ENCODE assay signal across 13 cellular contexts in genomic region chr3:78737988-78738387, GRCh38.
DNase-seq lines count a peak whose midpoint lies in the region; ATAC-seq and TF ChIP-seq lines count a peak whose summit lies in the region.
"Had no signal": no experiment of that assay in that cellular context is flagged by ENCODE, and none has a peak within 500 bp of the region (broad histone marks: within the 10 kb centered on the region; RNA-seq: fewer than 3 reads in every experiment).

No MANE protein-coding gene starts in this region.

- H3K4me3 ChIP-seq in GM23338 (no peak overlapping the region), endodermal cell (ENCODE audit: low read length) (no peak overlapping the region), osteoblast (ENCODE audit: insufficient read depth, low read length) (no peak overlapping the region)

- H3K27ac Mint-ChIP-seq in GM23338 (peak overlapping the region; percentile 86), endodermal cell (peak overlapping the region; percentile 9)
- H3K27ac Mint-ChIP-seq: HFFc6; stimulated activated naive CD8-positive, alpha-beta T cell treated with anti-CD3 and anti-CD28 coated beads, Interleukin-15, Interleukin-2, amounts not matched to agents 100 ng/mL and 50 ng/mL, for 24 hours had no signal

- no peaks in the 10 kb centered on the region for H3K9me3 ChIP-seq in endodermal cell (ENCODE audit: control insufficient read depth, low read length)
- no peaks in the 10 kb centered on the region for H3K9me3 ChIP-seq in osteoblast (ENCODE audit: low read depth, low read length)

- H3K9ac ChIP-seq in endodermal cell (ENCODE audit: extremely low read depth, low read length, poor library complexity, severe bottlenecking) = no peak overlapping the region
- H3K9ac ChIP-seq: KMS-11 had no signal

- H3F3A ChIP-seq in GM23338 (replicated peaks; ENCODE audit: low read depth) = no peaks in the 10 kb centered on the region

- H3K27me3 Mint-ChIP-seq in GM23338 (ENCODE audit: insufficient read depth, low read depth, poor library complexity) (no peaks in the 10 kb centered on the region), endodermal cell (ENCODE audit: insufficient read depth) (no peaks in the 10 kb centered on the region)
- H3K27me3 Mint-ChIP-seq: central memory CD8-positive, alpha-beta T cell; stimulated activated naive CD8-positive, alpha-beta T cell treated with anti-CD3 and anti-CD28 coated beads, Interleukin-15, Interleukin-2, amounts not matched to agents 100 ng/mL and 50 ng/mL, for 24 hours had no signal

- H3K36me3 Mint-ChIP-seq in GM23338 (ENCODE audit: low read depth) (no peaks in the 10 kb centered on the region), endodermal cell (ENCODE audit: low read depth) (no peaks in the 10 kb centered on the region)

- peaks cover 12% of the 10 kb centered on the region for H3K4me1 ChIP-seq in GM23338 (ENCODE audit: insufficient read depth)
- no peaks in the 10 kb centered on the region for H3K4me1 ChIP-seq in endodermal cell (ENCODE audit: control insufficient read depth, insufficient read depth, low read length)
- peaks cover 17% of the 10 kb centered on the region for H3K4me1 ChIP-seq in osteoblast (ENCODE audit: insufficient read depth, low read length)

- H2AFZ ChIP-seq in GM23338 = no peak overlapping the region
- no peak overlapping the region for H2AFZ ChIP-seq in osteoblast (ENCODE audit: low read length)

- H3K9me3 Mint-ChIP-seq in GM23338 = no peaks in the 10 kb centered on the region
- no peaks in the 10 kb centered on the region for H3K9me3 Mint-ChIP-seq in endodermal cell
- H3K9me3 Mint-ChIP-seq: HFFc6 had no signal

- 89 to 93% methylated on average over 2 to 4 of the region's 5 CpGs for WGBS in endodermal cell (ENCODE audit: insufficient coverage in 1 of 2, insufficient read length in 1 of 2), 2 experiments

- TF ChIP-seq CTCF in GM23338 (conservative IDR thresholded peaks at IDR 0.05; ENCODE audit: low read depth in 2 of 2) = no peak
- TF ChIP-seq CTCF in endodermal cell (conservative IDR thresholded peaks at IDR 0.05) = no peak
- no peak for TF ChIP-seq CTCF in osteoblast (IDR thresholded peaks at IDR 0.05; ENCODE audit: extremely low read depth, low read depth, low read length)

- H4K20me1 ChIP-seq in GM23338 (replicated peaks; ENCODE audit: insufficient read depth) = no peaks in the 10 kb centered on the region
- H4K20me1 ChIP-seq in osteoblast (ENCODE audit: insufficient read depth, low read length) = no peaks in the 10 kb centered on the region

- H3K27ac ChIP-seq in GM23338 (ENCODE audit: low read depth) (no peak overlapping the region), endodermal cell (ENCODE audit: low read depth, low read length) (no peak overlapping the region), osteoblast (ENCODE audit: low read depth, low read length) (no peak overlapping the region)
- H3K27ac ChIP-seq: KMS-11 had no signal

- H3K36me3 ChIP-seq in GM23338 (ENCODE audit: insufficient read depth) = no peaks in the 10 kb centered on the region
- no peaks in the 10 kb centered on the region for H3K36me3 ChIP-seq in endodermal cell (ENCODE audit: control insufficient read depth, insufficient read depth, low read length)
- H3K36me3 ChIP-seq in osteoblast (ENCODE audit: insufficient read depth, low read length) = no peaks in the 10 kb centered on the region

- H3K9me2 ChIP-seq in GM23338 (ENCODE audit: insufficient read depth) = no peaks in the 10 kb centered on the region

- H3K4me1 Mint-ChIP-seq in GM23338 (peaks cover 25% of the 10 kb centered on the region), endodermal cell (no peaks in the 10 kb centered on the region)
- H3K4me1 Mint-ChIP-seq: central memory CD8-positive, alpha-beta T cell had no signal

- H3K79me2 ChIP-seq in GM23338 (replicated peaks; ENCODE audit: insufficient read depth) (no peaks in the 10 kb centered on the region), osteoblast (ENCODE audit: insufficient read depth, low read length) (no peaks in the 10 kb centered on the region)

- H3K27me3 ChIP-seq in GM23338 (ENCODE audit: insufficient read depth) (no peaks in the 10 kb centered on the region), endodermal cell (ENCODE audit: control insufficient read depth, insufficient read depth, low read length, poor library complexity, severe bottlenecking) (no peaks in the 10 kb centered on the region), osteoblast (ENCODE audit: insufficient read depth, low read length) (no peaks in the 10 kb centered on the region)

- DNase-seq in GM23338 (ENCODE audit: low spot score) (no peak), NCI-H524 (lab: John Stamatoyannopoulos, UW) (peak; percentile 90 to 97), endodermal cell (no peak), osteoblast (ENCODE audit: insufficient read length, low spot score, missing footprints) (no peak), SKM-1 treated with dmso at 0.1 percent for 144 hours (lab: John Stamatoyannopoulos, UW; ENCODE audit: unreplicated experiment) (no peak), DMS153 (lab: John Stamatoyannopoulos, UW) (no peak)
- DNase-seq: HFFc6; stimulated activated CD4-positive, alpha-beta T cell treated with anti-CD3 and anti-CD28 coated beads, Interleukin-2, amount 100 ng/mL, for 48 hours had no signal

- H3K4me2 ChIP-seq in GM23338 (0 out of 2 replicates have a peak overlapping the region, but pooled peaks have one; percentile 10), osteoblast (ENCODE audit: insufficient read depth, low read length) (peak overlapping the region; percentile 28)
- H3K4me2 ChIP-seq: KMS-11 had no signal

- H3K4me3 Mint-ChIP-seq in GM23338 (no peak overlapping the region), endodermal cell (no peak overlapping the region)
- H3K4me3 Mint-ChIP-seq: central memory CD8-positive, alpha-beta T cell; HFFc6; stimulated activated naive CD8-positive, alpha-beta T cell treated with anti-CD3 and anti-CD28 coated beads, Interleukin-15, Interleukin-2, amounts not matched to agents 100 ng/mL and 50 ng/mL, for 24 hours had no signal

- ATAC-seq in GM23338 (no peak), GM19023 (IDR thresholded peaks at IDR 0.05; ENCODE audit: unreplicated experiment) (no peak)
- ATAC-seq: activated CD4-positive, CD25-positive, alpha-beta regulatory T cell treated with anti-CD3 and anti-CD28 coated beads, Interleukin-2, amount 50 U/mL, for 24 hours had no signal

TF ChIP-seq in GM23338, 12 proteins besides CTCF, POLR2A, EP300 and RAD21 (continues in another document):
- no peak for TF ChIP-seq ZNF331 (CRISPR knock-in tag; IDR thresholded peaks at IDR 0.05; ENCODE audit: low read depth)
- no peak for TF ChIP-seq EZH2 (IDR thresholded peaks at IDR 0.05; ENCODE audit: low read depth, unreplicated experiment)
- TF ChIP-seq POLR2AphosphoS5 (IDR thresholded peaks at IDR 0.05; ENCODE audit: low read depth) = no peak
- TF ChIP-seq, protein P1, sequence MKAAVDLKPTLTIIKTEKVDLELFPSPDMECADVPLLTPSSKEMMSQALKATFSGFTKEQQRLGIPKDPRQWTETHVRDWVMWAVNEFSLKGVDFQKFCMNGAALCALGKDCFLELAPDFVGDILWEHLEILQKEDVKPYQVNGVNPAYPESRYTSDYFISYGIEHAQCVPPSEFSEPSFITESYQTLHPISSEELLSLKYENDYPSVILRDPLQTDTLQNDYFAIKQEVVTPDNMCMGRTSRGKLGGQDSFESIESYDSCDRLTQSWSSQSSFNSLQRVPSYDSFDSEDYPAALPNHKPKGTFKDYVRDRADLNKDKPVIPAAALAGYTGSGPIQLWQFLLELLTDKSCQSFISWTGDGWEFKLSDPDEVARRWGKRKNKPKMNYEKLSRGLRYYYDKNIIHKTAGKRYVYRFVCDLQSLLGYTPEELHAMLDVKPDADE (IDR thresholded peaks at IDR 0.05) = no peak
- no peak for TF ChIP-seq ZNF114 (CRISPR knock-in tag; IDR thresholded peaks at IDR 0.05)
- TF ChIP-seq EZH2phosphoT487 (IDR thresholded peaks at IDR 0.05; ENCODE audit: unreplicated experiment) = no peak
- no peak for TF ChIP-seq REST (IDR thresholded peaks at IDR 0.05; ENCODE audit: unreplicated experiment)
- no peak for TF ChIP-seq STAT1 (IDR thresholded peaks at IDR 0.05; ENCODE audit: unreplicated experiment)
- TF ChIP-seq CREB1 (CRISPR knock-in tag; IDR thresholded peaks at IDR 0.05; ENCODE audit: low read depth) = no peak

Comparison
In these comparisons a context has a peak if more than half of its experiments do, and no peak if none do; other contexts are left out.
1. DNase-seq: peak in NCI-H524 (2 of 2); none in GM23338 (single experiment), endodermal cell (single experiment), osteoblast (single experiment), SKM-1 treated with dmso at 0.1 percent for 144 hours (single experiment) and DMS153 (single experiment).